In the genomic region with DNA sequence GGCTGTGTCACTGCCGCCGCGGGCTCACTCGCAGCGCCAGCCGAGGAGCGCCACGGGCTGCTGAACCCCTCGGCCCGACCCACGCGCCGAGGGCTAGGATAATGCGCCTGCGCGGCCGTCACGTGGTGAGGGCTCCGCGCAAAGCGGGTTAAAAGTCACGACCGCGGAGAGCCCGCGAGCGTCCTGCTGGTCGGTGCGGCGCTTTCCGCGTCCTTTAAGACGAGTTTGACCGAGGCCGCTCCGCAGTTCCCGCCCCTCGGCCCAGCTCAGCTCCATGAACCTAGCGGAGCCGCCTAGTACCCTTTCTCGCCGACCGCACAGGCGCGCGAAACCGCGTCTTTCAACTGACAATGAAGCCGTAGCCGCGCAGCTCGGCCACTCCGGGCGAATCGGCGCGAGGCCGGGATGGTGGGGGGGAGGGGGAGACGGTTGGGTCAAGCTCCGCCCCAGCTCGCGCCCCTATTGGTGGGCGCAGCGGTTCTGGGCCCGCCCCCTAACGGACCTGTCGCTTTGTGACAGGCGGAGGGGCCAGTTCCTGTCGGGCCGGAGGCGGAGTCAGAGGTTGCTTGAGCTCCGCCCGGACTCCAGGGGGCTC, we compare ENCODE assay signal across 1 cellular context.
TF ChIP-seq lines count a peak whose summit lies in the region.

No MANE protein-coding gene starts in this region.

TF ChIP-seq in HepG2, 621 proteins besides CTCF, POLR2A, EP300 and RAD21 (continued from another document and continues in another):
- TF ChIP-seq, protein P1, sequence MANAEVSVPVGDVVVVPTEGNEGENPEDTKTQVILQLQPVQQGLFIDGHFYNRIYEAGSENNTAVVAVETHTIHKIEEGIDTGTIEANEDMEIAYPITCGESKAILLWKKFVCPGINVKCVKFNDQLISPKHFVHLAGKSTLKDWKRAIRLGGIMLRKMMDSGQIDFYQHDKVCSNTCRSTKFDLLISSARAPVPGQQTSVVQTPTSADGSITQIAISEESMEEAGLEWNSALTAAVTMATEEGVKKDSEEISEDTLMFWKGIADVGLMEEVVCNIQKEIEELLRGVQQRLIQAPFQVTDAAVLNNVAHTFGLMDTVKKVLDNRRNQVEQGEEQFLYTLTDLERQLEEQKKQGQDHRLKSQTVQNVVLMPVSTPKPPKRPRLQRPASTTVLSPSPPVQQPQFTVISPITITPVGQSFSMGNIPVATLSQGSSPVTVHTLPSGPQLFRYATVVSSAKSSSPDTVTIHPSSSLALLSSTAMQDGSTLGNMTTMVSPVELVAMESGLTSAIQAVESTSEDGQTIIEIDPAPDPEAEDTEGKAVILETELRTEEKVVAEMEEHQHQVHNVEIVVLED (CRISPR knock-in tag; IDR thresholded peaks at IDR 0.05; ENCODE audit: borderline replicate concordance): peak; percentile 77; the same call in 1 of the 2 replicates
- TF ChIP-seq ZNF710 (CRISPR knock-in tag; IDR thresholded peaks at IDR 0.05; ENCODE audit: borderline replicate concordance) (peak; percentile 70; the same call in 1 of the 2 replicates), ZBTB20 (CRISPR knock-in tag; IDR thresholded peaks at IDR 0.05; ENCODE audit: borderline replicate concordance, low read depth) (0 out of 2 replicates have a peak, but pooled peaks have one; percentile 26), SRF (IDR thresholded peaks at IDR 0.05; ENCODE audit: low read depth, low read length) (no peak), ZNF792 (CRISPR knock-in tag; IDR thresholded peaks at IDR 0.05) (peak; percentile 51), ZNF616 (CRISPR knock-in tag; IDR thresholded peaks at IDR 0.05; ENCODE audit: low read depth) (peak; percentile 88), NFKBIZ (CRISPR knock-in tag; IDR thresholded peaks at IDR 0.05) (no peak; the same call in 1 of the 2 replicates), HNRNPK (IDR thresholded peaks at IDR 0.05; ENCODE audit: low read depth, low read length, poor library complexity, severe bottlenecking) (peak; percentile 46), TRIM22 (IDR thresholded peaks at IDR 0.05) (no peak), ZNF670 (CRISPR knock-in tag; IDR thresholded peaks at IDR 0.05; ENCODE audit: borderline replicate concordance) (peak; percentile 33; the same call in 1 of the 2 replicates), ZBTB7A (CRISPR knock-in tag; IDR thresholded peaks at IDR 0.05) (peak; percentile 69; the same call in 1 of the 2 replicates), ZSCAN21 (CRISPR knock-in tag; IDR thresholded peaks at IDR 0.05; ENCODE audit: borderline replicate concordance) (peak; percentile 40; the same call in 1 of the 2 replicates), TEAD2 (CRISPR knock-in tag; IDR thresholded peaks at IDR 0.05) (no peak), TBP (CRISPR knock-in tag; IDR thresholded peaks at IDR 0.05) (no peak), PAF1 (CRISPR knock-in tag; IDR thresholded peaks at IDR 0.05) (no peak), NRL (CRISPR knock-in tag; IDR thresholded peaks at IDR 0.05; ENCODE audit: borderline replicate concordance) (peak; percentile 84; the same call in 1 of the 2 replicates), ZFP82 (CRISPR knock-in tag; IDR thresholded peaks at IDR 0.05; ENCODE audit: borderline replicate concordance) (no peak), NFIC (IDR thresholded peaks at IDR 0.05; ENCODE audit: low read length) (no peak), SRSF4 (IDR thresholded peaks at IDR 0.05; ENCODE audit: low read depth, low read length, poor library complexity, severe bottlenecking) (no peak), HNRNPLL (IDR thresholded peaks at IDR 0.05; ENCODE audit: low read depth, low read length, poor library complexity, severe bottlenecking) (peak; percentile 79), MAFG (CRISPR knock-in tag; IDR thresholded peaks at IDR 0.05) (no peak), NR1H2 (CRISPR knock-in tag; IDR thresholded peaks at IDR 0.05; ENCODE audit: borderline replicate concordance, low read depth) (0 out of 2 replicates have a peak, but pooled peaks have one; percentile 23), ZKSCAN5 (CRISPR knock-in tag; IDR thresholded peaks at IDR 0.05) (no peak), RERE (CRISPR knock-in tag; IDR thresholded peaks at IDR 0.05; ENCODE audit: low read depth) (no peak), ZNF260 (CRISPR knock-in tag; IDR thresholded peaks at IDR 0.05; ENCODE audit: borderline replicate concordance, low read depth) (no peak), ZNF282 (IDR thresholded peaks at IDR 0.05; ENCODE audit: partially characterized antibody) (no peak), KLF15 (CRISPR knock-in tag; IDR thresholded peaks at IDR 0.05; ENCODE audit: borderline replicate concordance) (peak; percentile 90; the same call in 1 of the 2 replicates), ASH2L (IDR thresholded peaks at IDR 0.05; ENCODE audit: insufficient read length, low read depth, low read length) (peak; percentile 95), SETDB1 (CRISPR knock-in tag; IDR thresholded peaks at IDR 0.05; ENCODE audit: borderline replicate concordance) (0 out of 2 replicates have a peak, but pooled peaks have one; percentile 15), HOXA9 (CRISPR knock-in tag; IDR thresholded peaks at IDR 0.05; ENCODE audit: borderline replicate concordance) (peak; percentile 96; the same call in 1 of the 2 replicates), ZSCAN20 (CRISPR knock-in tag; IDR thresholded peaks at IDR 0.05; ENCODE audit: borderline replicate concordance) (peak; percentile 56)
- TF ChIP-seq, protein P2, sequence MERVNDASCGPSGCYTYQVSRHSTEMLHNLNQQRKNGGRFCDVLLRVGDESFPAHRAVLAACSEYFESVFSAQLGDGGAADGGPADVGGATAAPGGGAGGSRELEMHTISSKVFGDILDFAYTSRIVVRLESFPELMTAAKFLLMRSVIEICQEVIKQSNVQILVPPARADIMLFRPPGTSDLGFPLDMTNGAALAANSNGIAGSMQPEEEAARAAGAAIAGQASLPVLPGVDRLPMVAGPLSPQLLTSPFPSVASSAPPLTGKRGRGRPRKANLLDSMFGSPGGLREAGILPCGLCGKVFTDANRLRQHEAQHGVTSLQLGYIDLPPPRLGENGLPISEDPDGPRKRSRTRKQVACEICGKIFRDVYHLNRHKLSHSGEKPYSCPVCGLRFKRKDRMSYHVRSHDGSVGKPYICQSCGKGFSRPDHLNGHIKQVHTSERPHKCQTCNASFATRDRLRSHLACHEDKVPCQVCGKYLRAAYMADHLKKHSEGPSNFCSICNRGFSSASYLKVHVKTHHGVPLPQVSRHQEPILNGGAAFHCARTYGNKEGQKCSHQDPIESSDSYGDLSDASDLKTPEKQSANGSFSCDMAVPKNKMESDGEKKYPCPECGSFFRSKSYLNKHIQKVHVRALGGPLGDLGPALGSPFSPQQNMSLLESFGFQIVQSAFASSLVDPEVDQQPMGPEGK (CRISPR knock-in tag; IDR thresholded peaks at IDR 0.05): peak; percentile 42
- TF ChIP-seq, protein P3, sequence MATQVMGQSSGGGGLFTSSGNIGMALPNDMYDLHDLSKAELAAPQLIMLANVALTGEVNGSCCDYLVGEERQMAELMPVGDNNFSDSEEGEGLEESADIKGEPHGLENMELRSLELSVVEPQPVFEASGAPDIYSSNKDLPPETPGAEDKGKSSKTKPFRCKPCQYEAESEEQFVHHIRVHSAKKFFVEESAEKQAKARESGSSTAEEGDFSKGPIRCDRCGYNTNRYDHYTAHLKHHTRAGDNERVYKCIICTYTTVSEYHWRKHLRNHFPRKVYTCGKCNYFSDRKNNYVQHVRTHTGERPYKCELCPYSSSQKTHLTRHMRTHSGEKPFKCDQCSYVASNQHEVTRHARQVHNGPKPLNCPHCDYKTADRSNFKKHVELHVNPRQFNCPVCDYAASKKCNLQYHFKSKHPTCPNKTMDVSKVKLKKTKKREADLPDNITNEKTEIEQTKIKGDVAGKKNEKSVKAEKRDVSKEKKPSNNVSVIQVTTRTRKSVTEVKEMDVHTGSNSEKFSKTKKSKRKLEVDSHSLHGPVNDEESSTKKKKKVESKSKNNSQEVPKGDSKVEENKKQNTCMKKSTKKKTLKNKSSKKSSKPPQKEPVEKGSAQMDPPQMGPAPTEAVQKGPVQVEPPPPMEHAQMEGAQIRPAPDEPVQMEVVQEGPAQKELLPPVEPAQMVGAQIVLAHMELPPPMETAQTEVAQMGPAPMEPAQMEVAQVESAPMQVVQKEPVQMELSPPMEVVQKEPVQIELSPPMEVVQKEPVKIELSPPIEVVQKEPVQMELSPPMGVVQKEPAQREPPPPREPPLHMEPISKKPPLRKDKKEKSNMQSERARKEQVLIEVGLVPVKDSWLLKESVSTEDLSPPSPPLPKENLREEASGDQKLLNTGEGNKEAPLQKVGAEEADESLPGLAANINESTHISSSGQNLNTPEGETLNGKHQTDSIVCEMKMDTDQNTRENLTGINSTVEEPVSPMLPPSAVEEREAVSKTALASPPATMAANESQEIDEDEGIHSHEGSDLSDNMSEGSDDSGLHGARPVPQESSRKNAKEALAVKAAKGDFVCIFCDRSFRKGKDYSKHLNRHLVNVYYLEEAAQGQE (IDR thresholded peaks at IDR 0.05; ENCODE audit: borderline replicate concordance in 1 of 2, low read depth in 1 of 2, low read length in 2 of 2): peak in 1 of 2 experiments; percentile 71; a peak in 2 of 4 replicates
- TF ChIP-seq, protein P4, sequence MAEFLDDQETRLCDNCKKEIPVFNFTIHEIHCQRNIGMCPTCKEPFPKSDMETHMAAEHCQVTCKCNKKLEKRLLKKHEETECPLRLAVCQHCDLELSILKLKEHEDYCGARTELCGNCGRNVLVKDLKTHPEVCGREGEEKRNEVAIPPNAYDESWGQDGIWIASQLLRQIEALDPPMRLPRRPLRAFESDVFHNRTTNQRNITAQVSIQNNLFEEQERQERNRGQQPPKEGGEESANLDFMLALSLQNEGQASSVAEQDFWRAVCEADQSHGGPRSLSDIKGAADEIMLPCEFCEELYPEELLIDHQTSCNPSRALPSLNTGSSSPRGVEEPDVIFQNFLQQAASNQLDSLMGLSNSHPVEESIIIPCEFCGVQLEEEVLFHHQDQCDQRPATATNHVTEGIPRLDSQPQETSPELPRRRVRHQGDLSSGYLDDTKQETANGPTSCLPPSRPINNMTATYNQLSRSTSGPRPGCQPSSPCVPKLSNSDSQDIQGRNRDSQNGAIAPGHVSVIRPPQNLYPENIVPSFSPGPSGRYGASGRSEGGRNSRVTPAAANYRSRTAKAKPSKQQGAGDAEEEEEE (CRISPR knock-in tag; IDR thresholded peaks at IDR 0.05; ENCODE audit: borderline replicate concordance): peak; percentile 82; the same call in 1 of the 2 replicates
- TF ChIP-seq, protein P5, sequence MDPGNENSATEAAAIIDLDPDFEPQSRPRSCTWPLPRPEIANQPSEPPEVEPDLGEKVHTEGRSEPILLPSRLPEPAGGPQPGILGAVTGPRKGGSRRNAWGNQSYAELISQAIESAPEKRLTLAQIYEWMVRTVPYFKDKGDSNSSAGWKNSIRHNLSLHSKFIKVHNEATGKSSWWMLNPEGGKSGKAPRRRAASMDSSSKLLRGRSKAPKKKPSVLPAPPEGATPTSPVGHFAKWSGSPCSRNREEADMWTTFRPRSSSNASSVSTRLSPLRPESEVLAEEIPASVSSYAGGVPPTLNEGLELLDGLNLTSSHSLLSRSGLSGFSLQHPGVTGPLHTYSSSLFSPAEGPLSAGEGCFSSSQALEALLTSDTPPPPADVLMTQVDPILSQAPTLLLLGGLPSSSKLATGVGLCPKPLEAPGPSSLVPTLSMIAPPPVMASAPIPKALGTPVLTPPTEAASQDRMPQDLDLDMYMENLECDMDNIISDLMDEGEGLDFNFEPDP (CRISPR knock-in tag; conservative IDR thresholded peaks at IDR 0.05): no peak
